Comparison of ENCODE assay signal across 18 cellular contexts in the genomic region with DNA sequence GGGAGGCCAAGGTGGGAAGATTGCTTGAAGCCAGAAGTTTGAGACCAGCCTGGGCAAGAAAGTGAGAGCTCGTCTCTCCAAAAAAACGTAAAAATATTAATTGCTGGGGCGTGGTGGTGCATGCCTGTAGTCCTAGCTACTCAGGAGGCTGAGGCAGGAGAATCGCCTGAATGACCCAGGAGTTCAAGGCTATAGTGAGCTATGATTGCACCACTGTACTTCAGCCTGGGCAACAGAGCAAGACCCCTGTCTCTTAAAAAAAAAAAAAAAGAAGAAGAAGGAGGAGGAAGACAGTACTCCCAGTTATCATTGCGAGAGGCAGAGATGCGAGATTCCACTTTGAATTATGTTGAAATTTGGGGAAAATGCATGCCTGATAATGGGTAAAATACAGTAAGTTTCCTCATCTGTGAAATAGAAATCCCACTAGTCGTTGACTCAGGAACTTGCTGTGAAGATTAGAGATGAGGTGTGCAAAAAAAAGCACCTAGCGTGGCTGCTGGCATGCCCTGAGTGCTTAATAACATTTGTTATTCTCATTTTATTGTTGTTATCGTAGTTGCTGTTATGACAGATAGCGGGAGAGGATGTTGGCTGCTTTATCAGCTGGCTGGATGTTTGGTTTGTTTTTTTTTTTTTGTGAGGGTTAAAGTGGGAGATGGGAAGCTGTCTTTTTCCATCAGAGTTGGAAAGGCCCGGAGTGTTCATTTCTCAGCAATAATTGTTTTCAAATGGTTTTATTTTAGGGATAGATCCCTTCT. TPM values are rescaled to one million over a fixed set of nuclear protein-coding genes. Genes with fewer than 3 reads are reported as not detected.
DNase-seq lines count a peak whose midpoint lies in the region; ATAC-seq and TF ChIP-seq lines count a peak whose summit lies in the region.
"Had no signal": no experiment of that assay in that cellular context is flagged by ENCODE, and none has a peak within 500 bp of the region (broad histone marks: within the 10 kb centered on the region; RNA-seq: fewer than 3 reads in every experiment).

No MANE protein-coding gene starts in this region.

- H3K27me3 ChIP-seq in BLaER1 treated with 17β-estradiol and CSF1 and Interleukin-3, amounts not matched to agents 10 nM and 100 nM, result no peaks in the 10 kb centered on the region
- no peaks in the 10 kb centered on the region for H3K27me3 ChIP-seq in CD8-positive, alpha-beta memory T cell (ENCODE audit: insufficient read depth, low read length, poor library complexity, severe bottlenecking)
- H3K27me3 ChIP-seq in lower lobe of right lung (ENCODE audit: low read depth), result no peaks in the 10 kb centered on the region
- H3K27me3 ChIP-seq: gastroesophageal sphincter, right lobe of liver had no signal

- H3K9me3 Mint-ChIP-seq in CD8-positive, alpha-beta memory T cell, result no peaks in the 10 kb centered on the region
- no peaks in the 10 kb centered on the region for H3K9me3 Mint-ChIP-seq in activated CD4-positive, alpha-beta memory T cell treated with anti-CD3 and anti-CD28 coated beads for 36 hours

- peak overlapping the region in 6 of 8 donors; percentile 17 to 67 (median 40) for H3K27ac Mint-ChIP-seq in CD8-positive, alpha-beta memory T cell
- peak overlapping the region; percentile 36 for H3K27ac Mint-ChIP-seq in activated CD4-positive, alpha-beta memory T cell treated with anti-CD3 and anti-CD28 coated beads for 36 hours

- peaks cover 61 to 80% (median 69%) of the 10 kb centered on the region in 3 donors for H3K4me1 Mint-ChIP-seq in CD8-positive, alpha-beta memory T cell
- peaks cover 69% of the 10 kb centered on the region for H3K4me1 Mint-ChIP-seq in activated CD4-positive, alpha-beta memory T cell treated with anti-CD3 and anti-CD28 coated beads for 36 hours (ENCODE audit: low read depth)

- peaks cover 26 to 100% (median 63%) of the 10 kb centered on the region in 11 experiments; a peak in 21 of 22 replicates for H4K20me1 ChIP-seq in BLaER1 treated with 17β-estradiol and CSF1 and Interleukin-3, amounts not matched to agents 10 nM and 100 nM

- peaks cover 39 to 100% (median 99%) of the 10 kb centered on the region in 10 experiments for H3K4me1 ChIP-seq in BLaER1 treated with 17β-estradiol and CSF1 and Interleukin-3, amounts not matched to agents 10 nM and 100 nM
- H3K4me1 ChIP-seq in CD8-positive, alpha-beta memory T cell (ENCODE audit: insufficient read depth, low read length), result peaks cover 56% of the 10 kb centered on the region
- peaks cover 59% of the 10 kb centered on the region for H3K4me1 ChIP-seq in lower lobe of right lung

- ATAC-seq in lower lobe of right lung, result no peak
- ATAC-seq in HG03108 (IDR thresholded peaks at IDR 0.05; ENCODE audit: unreplicated experiment), result no peak
- ATAC-seq: gastroesophageal sphincter, right lobe of liver had no signal

- H3K27me3 Mint-ChIP-seq in CD8-positive, alpha-beta memory T cell, result no peaks in the 10 kb centered on the region
- no peaks in the 10 kb centered on the region for H3K27me3 Mint-ChIP-seq in activated CD4-positive, alpha-beta memory T cell treated with anti-CD3 and anti-CD28 coated beads for 36 hours

- no peaks in the 10 kb centered on the region for H3K9me3 ChIP-seq in BLaER1 treated with 17β-estradiol and CSF1 and Interleukin-3, amounts not matched to agents 10 nM and 100 nM (replicated peaks in 1 of 11)
- no peaks in the 10 kb centered on the region for H3K9me3 ChIP-seq in CD8-positive, alpha-beta memory T cell (ENCODE audit: low read length)
- H3K9me3 ChIP-seq in lower lobe of right lung, result no peaks in the 10 kb centered on the region
- H3K9me3 ChIP-seq: gastroesophageal sphincter, right lobe of liver, thoracic aorta had no signal

- H3K36me3 ChIP-seq in BLaER1 treated with 17β-estradiol and CSF1 and Interleukin-3, amounts not matched to agents 10 nM and 100 nM, result peaks cover 0 to 6% (median 0%) of the 10 kb centered on the region in 11 experiments; a peak in 3 of 22 replicates
- H3K36me3 ChIP-seq in CD8-positive, alpha-beta memory T cell (ENCODE audit: insufficient read depth, low read length), result no peaks in the 10 kb centered on the region
- no peaks in the 10 kb centered on the region for H3K36me3 ChIP-seq in lower lobe of right lung
- H3K36me3 ChIP-seq: gastroesophageal sphincter, right lobe of liver, thoracic aorta had no signal

- peak overlapping the region in 3 of 11 experiments; percentile 14 to 57 (median 41); a peak in 5 of 22 replicates for H3K27ac ChIP-seq in BLaER1 treated with 17β-estradiol and CSF1 and Interleukin-3, amounts not matched to agents 10 nM and 100 nM
- H3K27ac ChIP-seq in CD8-positive, alpha-beta memory T cell (ENCODE audit: low read depth, low read length), result no peak overlapping the region
- no peak overlapping the region for H3K27ac ChIP-seq in lower lobe of right lung
- H3K27ac ChIP-seq: right lobe of liver, WERI-Rb-1 had no signal

- peaks cover 0 to 7% (median 1%) of the 10 kb centered on the region in 3 donors for H3K36me3 Mint-ChIP-seq in CD8-positive, alpha-beta memory T cell
- peaks cover 3% of the 10 kb centered on the region for H3K36me3 Mint-ChIP-seq in activated CD4-positive, alpha-beta memory T cell treated with anti-CD3 and anti-CD28 coated beads for 36 hours

- peak overlapping the region in 1 of 7 donors; percentile 27 for H3K4me3 Mint-ChIP-seq in CD8-positive, alpha-beta memory T cell
- no peak overlapping the region for H3K4me3 Mint-ChIP-seq in activated CD4-positive, alpha-beta memory T cell treated with anti-CD3 and anti-CD28 coated beads for 36 hours

- peak overlapping the region in 2 of 11 experiments; percentile 8 to 54; a peak in 2 of 22 replicates for H3K9ac ChIP-seq in BLaER1 treated with 17β-estradiol and CSF1 and Interleukin-3, amounts not matched to agents 10 nM and 100 nM

- peak overlapping the region in 9 of 11 experiments; percentile 60 to 100 (median 99); a peak in 18 of 22 replicates for H3K4me2 ChIP-seq in BLaER1 treated with 17β-estradiol and CSF1 and Interleukin-3, amounts not matched to agents 10 nM and 100 nM

- no peak overlapping the region for H3K4me3 ChIP-seq in BLaER1 treated with 17β-estradiol and CSF1 and Interleukin-3, amounts not matched to agents 10 nM and 100 nM
- H3K4me3 ChIP-seq in CD8-positive, alpha-beta memory T cell (ENCODE audit: low read length), result no peak overlapping the region
- no peak overlapping the region for H3K4me3 ChIP-seq in lower lobe of right lung
- H3K4me3 ChIP-seq: gastroesophageal sphincter, right lobe of liver, thoracic aorta had no signal

- TF ChIP-seq CTCF in lower lobe of right lung (IDR thresholded peaks at IDR 0.05), result no peak

- DNase-seq in CD8-positive, alpha-beta memory T cell, result no peak
- DNase-seq in activated CD4-positive, alpha-beta memory T cell treated with anti-CD3 and anti-CD28 coated beads for 36 hours, result no peak
- peak; percentile 10 for DNase-seq in lower lobe of right lung
- DNase-seq in nucleus accumbens (lab: John Stamatoyannopoulos, UW), result no peak
- no peak for DNase-seq in DMS53 treated with DMSO at 0.1 percent for 48 hours (lab: John Stamatoyannopoulos, UW; ENCODE audit: unreplicated experiment)
- no peak for DNase-seq in A172 (ENCODE audit: low spot score)
- DNase-seq: activated CD8-positive, alpha-beta memory T cell treated with anti-CD3 and anti-CD28 coated beads, Interleukin-2, amount 50 U/mL, for 4 hours; DMS79 treated with DMSO at 0.1 percent for 48 hours; mesendoderm; NCI-H446 treated with DMSO at 0.1 percent for 48 hours; stimulated activated CD4-positive, alpha-beta T cell treated with anti-CD3 and anti-CD28 coated beads, Interleukin-2, amount 100 ng/mL, for 48 hours; stimulated activated CD8-positive, alpha-beta memory T cell treated with anti-CD3 and anti-CD28 coated beads, Interleukin-4, amount 100 ng/mL, for 48 hours; WERI-Rb-1 had no signal

- intact Hi-C loops in activated CD4-positive, alpha-beta memory T cell treated with anti-CD3 and anti-CD28 coated beads for 36 hours (cut with micrococcal nuclease), result no loop called here
- intact Hi-C loops in lower lobe of right lung (cut with DNase I), result no loop called here

- CTCF ChIA-PET in CD8-positive, alpha-beta memory T cell (lab: Charles Lee), result interaction anchor here (1.4 kb wide), 1 partner anchor 35 kb away, joined by 4 read pairs; no protein-coding TSS in a partner anchor
- CTCF ChIA-PET in activated CD4-positive, alpha-beta memory T cell treated with anti-CD3 and anti-CD28 coated beads for 36 hours (lab: Charles Lee), result interaction anchor here (0.8 to 0.9 kb wide), 2 partner anchors 40 to 41 kb away, joined by 3 to 4 read pairs; no protein-coding TSS in a partner anchor

- POLR2A ChIA-PET in CD8-positive, alpha-beta memory T cell (lab: Charles Lee), result no interaction called here
- POLR2A ChIA-PET in activated CD4-positive, alpha-beta memory T cell treated with anti-CD3 and anti-CD28 coated beads for 36 hours (lab: Charles Lee), result no interaction called here

RNA-seq across cellular contexts. Expression of a gene that starts 33.5 kb away (rescaled TPM):
- total RNA-seq in CD8-positive, alpha-beta memory T cell, result 10 to 100 TPM; 33.2 to 34.7 TPM
- 18.4 TPM for polyA plus RNA-seq in CD8-positive, alpha-beta memory T cell
- 10 to 100 TPM; 60.4 to 69.0 TPM for total RNA-seq in activated CD4-positive, alpha-beta memory T cell treated with anti-CD3 and anti-CD28 coated beads for 36 hours
- total RNA-seq in lower lobe of right lung, result 57.2 TPM
- total RNA-seq in A172 (2014; rRNA removed; shearing (Covaris generic)), result 12.1 and 28.1 TPM in 2 replicates
